10 cellular contexts compared by ENCODE assay signal in the genomic region with DNA sequence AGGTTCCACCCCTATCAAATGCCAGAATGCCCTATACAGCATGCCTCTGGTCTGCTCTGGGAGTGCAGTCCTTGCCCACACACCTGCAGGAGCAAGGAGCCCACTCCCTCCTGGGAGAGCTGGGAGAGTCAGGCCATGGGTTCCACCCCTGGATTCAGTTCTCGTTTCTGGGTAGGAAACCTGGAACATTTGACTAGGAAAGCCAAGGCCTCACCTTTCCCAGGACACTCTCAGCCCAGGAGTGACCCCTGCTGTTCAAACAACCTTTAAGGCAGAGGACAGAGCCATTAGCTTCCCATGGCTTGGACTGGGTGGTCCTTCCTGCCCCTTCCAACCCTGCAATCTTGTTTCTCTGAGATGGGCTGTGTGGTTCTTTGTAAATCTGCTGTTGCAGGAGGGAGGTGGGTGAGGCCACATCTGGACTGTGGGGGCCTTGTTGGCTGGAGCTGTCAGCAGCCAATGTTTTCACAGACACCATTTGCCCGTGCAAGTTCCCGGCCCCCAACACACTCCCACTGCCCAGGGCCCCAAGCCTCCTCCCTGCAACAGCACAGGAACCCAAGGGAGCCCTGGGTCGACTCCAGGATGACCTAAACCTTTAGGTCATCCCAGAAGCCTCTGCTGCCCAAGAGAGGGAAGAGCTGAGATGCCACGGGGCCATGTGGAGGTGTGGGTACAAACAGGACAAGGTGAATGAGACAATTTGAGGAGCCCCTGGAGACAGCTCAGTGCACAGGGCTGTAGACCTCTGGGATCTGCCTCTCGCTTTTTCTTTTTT.
DNase-seq lines count a peak whose midpoint lies in the region; ATAC-seq, FAIRE-seq and TF ChIP-seq lines count a peak whose summit lies in the region.
"Had no signal": no experiment of that assay in that cellular context is flagged by ENCODE, and none has a peak within 500 bp of the region (broad histone marks: within the 10 kb centered on the region; RNA-seq: fewer than 3 reads in every experiment).

No MANE protein-coding gene starts in this region.

- no peak for TF ChIP-seq POLR2A in GM12891 (IDR thresholded peaks at IDR 0.05; ENCODE audit: low read depth, low read length)

- peak in 1 of 2 donors; percentile 58 for TF ChIP-seq CTCF in right atrium auricular region (IDR thresholded peaks at IDR 0.05)

- no peaks in the 10 kb centered on the region for H4K20me1 ChIP-seq in GM23248 (ENCODE audit: insufficient read depth)

- no peak overlapping the region for H3K9ac ChIP-seq in GM23248

- intact Hi-C loops in sciatic nerve (cut with DNase I): loop anchor here (10.0 kb wide), 1 partner anchor 226 kb away; no protein-coding TSS in a partner anchor

- H3K4me3 ChIP-seq in GM23248 (no peak overlapping the region), right atrium auricular region (no peak overlapping the region)

- no peak overlapping the region for H2AFZ ChIP-seq in GM23248

- peak; percentile 92 for ATAC-seq in sciatic nerve
- ATAC-seq in GM21825 (IDR thresholded peaks at IDR 0.05; ENCODE audit: unreplicated experiment): no peak
- no peak for ATAC-seq in GM18858 (IDR thresholded peaks at IDR 0.05; ENCODE audit: unreplicated experiment)

- H3K4me2 ChIP-seq in GM23248 (ENCODE audit: unreplicated experiment): no peak overlapping the region

- WGBS in GM23248 (ENCODE audit: low coverage in 1 of 2, low lambda C conversion rate in 2 of 2, missing lambda C conversion rate in 2 of 2), 2 experiments: 7% methylated on average over 4 to 5 of the region's 6 CpGs

- H3K9me3 ChIP-seq in GM23248 (ENCODE audit: low read depth): no peaks in the 10 kb centered on the region
- H3K9me3 ChIP-seq in right atrium auricular region: peaks cover 0 to 8% of the 10 kb centered on the region in 2 donors

- DNase-seq in GM23248: peak; percentile 30
- peak; percentile 31 for DNase-seq in amniotic epithelial cell (ENCODE audit: low read depth)
- peak; percentile 58 for DNase-seq in right atrium auricular region (ENCODE audit: low spot score)
- peak; percentile 71 for DNase-seq in sciatic nerve (ENCODE audit: low spot score)
- DNase-seq in GM19239 (ENCODE audit: insufficient read length, low spot score): no peak
- DNase-seq in GM12891 (ENCODE audit: insufficient read length, low spot score): no peak
- DNase-seq: stimulated activated CD4-positive, alpha-beta T cell treated with anti-CD3 and anti-CD28 coated beads, Interleukin-2, amount 100 ng/mL, for 24 hours had no signal

- H3K36me3 ChIP-seq in GM23248 (ENCODE audit: low read depth) (no peaks in the 10 kb centered on the region), right atrium auricular region (no peaks in the 10 kb centered on the region)

- H3K79me2 ChIP-seq in GM23248 (ENCODE audit: insufficient read depth): no peaks in the 10 kb centered on the region

- no peaks in the 10 kb centered on the region for H3K9me2 ChIP-seq in GM23248 (ENCODE audit: insufficient read depth)

- no peaks in the 10 kb centered on the region for H3F3A ChIP-seq in GM23248 (ENCODE audit: insufficient read depth)

- no peaks in the 10 kb centered on the region for H3K4me1 ChIP-seq in GM23248 (ENCODE audit: insufficient read depth)
- no peaks in the 10 kb centered on the region for H3K4me1 ChIP-seq in right atrium auricular region

- FAIRE-seq in GM19239 (lab: Jason Lieb, UNC): no peak
- FAIRE-seq in GM12891 (lab: Jason Lieb, UNC): no peak
- FAIRE-seq: TTC549 had no signal

- H3K27me3 ChIP-seq in GM23248 (replicated peaks; ENCODE audit: insufficient read depth): no peaks in the 10 kb centered on the region
- peaks cover 0 to 3% of the 10 kb centered on the region in 2 donors for H3K27me3 ChIP-seq in right atrium auricular region

- in situ Hi-C loops in GM23248 (cut with MboI): no loop called here

- H3K27ac ChIP-seq in GM23248: no peak overlapping the region
- H3K27ac ChIP-seq in right atrium auricular region: no peak overlapping the region

TF ChIP-seq in GM12891, 5 proteins besides CTCF, POLR2A, EP300 and RAD21:
- no peak for TF ChIP-seq SPI1 (IDR thresholded peaks at IDR 0.05; ENCODE audit: low read depth, low read length)

Comparison
In these comparisons a context has a peak if more than half of its experiments do, and no peak if none do; other contexts are left out.
1. DNase-seq: peak in GM23248 (single experiment), amniotic epithelial cell (single experiment), right atrium auricular region (single experiment) and sciatic nerve (single experiment); none in GM19239 (single experiment) and GM12891 (single experiment).